ENCODE assay signal across 14 cellular contexts in the genomic region with DNA sequence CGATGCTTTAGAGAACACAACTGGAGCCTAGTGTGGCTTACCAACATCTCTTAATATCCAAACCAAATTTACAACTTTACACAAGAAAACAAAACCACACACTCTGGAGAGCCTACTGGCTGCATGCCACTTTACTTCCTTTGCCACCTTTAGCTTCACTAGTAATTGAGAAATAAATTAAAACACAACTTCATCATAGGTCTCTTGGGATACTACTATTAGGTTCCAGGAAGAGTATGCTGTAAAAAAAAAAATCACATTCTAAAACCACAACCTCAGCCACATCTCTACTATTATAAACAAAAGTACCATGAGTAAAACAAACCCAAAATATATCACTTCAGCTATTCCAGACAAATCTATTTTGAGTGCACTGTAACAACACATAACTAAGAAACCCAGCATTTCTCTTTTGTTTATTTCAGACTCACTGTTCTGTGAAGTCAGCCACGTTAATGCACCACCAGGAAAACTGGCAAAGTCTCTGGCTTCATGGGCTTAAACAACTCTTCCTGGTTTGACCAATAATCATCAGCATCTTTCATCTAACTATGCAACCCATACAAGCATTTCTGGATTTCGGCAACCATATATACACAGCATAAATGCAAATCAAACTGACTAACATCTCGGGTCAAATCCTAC. TPM values are rescaled to one million over a fixed set of nuclear protein-coding genes. Genes with fewer than 3 reads are reported as not detected.
A peak's percentile ranks its signal among the peaks of the same experiment; 100 is the strongest.
DNase-seq lines count a peak whose midpoint lies in the region; ATAC-seq and TF ChIP-seq lines count a peak whose summit lies in the region.
"Had no signal": no experiment of that assay in that cellular context is flagged by ENCODE, and none has a peak within 500 bp of the region (broad histone marks: within the 10 kb centered on the region; RNA-seq: fewer than 3 reads in every experiment).

No MANE protein-coding gene starts in this region.

- H3K27ac ChIP-seq in stomach = peak overlapping the region in 4 of 5 donors; percentile 7 to 73 (median 21)

- H3K27me3 ChIP-seq in stomach = no peaks in the 10 kb centered on the region
- H3K27me3 ChIP-seq: upper lobe of left lung had no signal

- H3K27ac Mint-ChIP-seq in activated CD8-positive, alpha-beta memory T cell treated with anti-CD3 and anti-CD28 coated beads, Interleukin-2, amount 10 ng/mL, durations not matched to agents 7 days and 5 days = peak overlapping the region; percentile 60
- peak overlapping the region; percentile 21 to 77 for H3K27ac Mint-ChIP-seq in T-cell

- peaks cover 28% of the 10 kb centered on the region for H3K36me3 Mint-ChIP-seq in activated CD8-positive, alpha-beta memory T cell treated with anti-CD3 and anti-CD28 coated beads, Interleukin-2, amount 10 ng/mL, durations not matched to agents 7 days and 5 days
- peaks cover 21% of the 10 kb centered on the region for H3K36me3 Mint-ChIP-seq in T-cell

- WGBS in stomach, 5 donors = 41 to 69% (median 68%) methylated on average over 4 of the region's 4 CpGs

- no peaks in the 10 kb centered on the region for H3K9me3 ChIP-seq in stomach
- H3K9me3 ChIP-seq: upper lobe of left lung had no signal

- H3K4me3 Mint-ChIP-seq in activated CD8-positive, alpha-beta memory T cell treated with anti-CD3 and anti-CD28 coated beads, Interleukin-2, amount 10 ng/mL, durations not matched to agents 7 days and 5 days = no peak overlapping the region
- no peak overlapping the region for H3K4me3 Mint-ChIP-seq in T-cell
- H3K4me3 Mint-ChIP-seq: IgD-negative memory B cell had no signal

- no peak for ATAC-seq in activated CD8-positive, alpha-beta memory T cell treated with anti-CD3 and anti-CD28 coated beads, Interleukin-2, amount 10 ng/mL, durations not matched to agents 7 days and 5 days
- ATAC-seq in T-cell (replicated peaks in 1 of 4) (no peak), GM21367 (IDR thresholded peaks at IDR 0.05; ENCODE audit: unreplicated experiment) (no peak)

- DNase-seq in activated CD8-positive, alpha-beta memory T cell treated with anti-CD3 and anti-CD28 coated beads, Interleukin-2, amount 10 ng/mL, durations not matched to agents 7 days and 5 days = no peak
- DNase-seq in activated CD8-positive, alpha-beta memory T cell treated with anti-CD3 and anti-CD28 coated beads for 24 hours = no peak
- DNase-seq in T-cell = no peak
- peak; percentile 49 for DNase-seq in fibroblast of mammary gland (ENCODE audit: low read depth)
- DNase-seq in stomach = no peak
- DNase-seq in RPMI8226 = no peak
- DNase-seq in NCI-H1048 (lab: John Stamatoyannopoulos, UW) = no peak
- DNase-seq: ACHN, cortex of kidney, NCI-H446, SIG-M5, upper lobe of left lung had no signal

- intact Hi-C loops in stomach (cut with DNase I; ENCODE audit: low total_unique reads) = no loop called here

- H3K27me3 Mint-ChIP-seq in activated CD8-positive, alpha-beta memory T cell treated with anti-CD3 and anti-CD28 coated beads, Interleukin-2, amount 10 ng/mL, durations not matched to agents 7 days and 5 days = no peaks in the 10 kb centered on the region
- H3K27me3 Mint-ChIP-seq in T-cell = no peaks in the 10 kb centered on the region
- H3K27me3 Mint-ChIP-seq: IgD-negative memory B cell had no signal

- no peak for TF ChIP-seq POLR2A in stomach (IDR thresholded peaks at IDR 0.05)

- H3K9me3 Mint-ChIP-seq in activated CD8-positive, alpha-beta memory T cell treated with anti-CD3 and anti-CD28 coated beads, Interleukin-2, amount 10 ng/mL, durations not matched to agents 7 days and 5 days (ENCODE audit: low read depth) = no peaks in the 10 kb centered on the region
- H3K9me3 Mint-ChIP-seq in T-cell = no peaks in the 10 kb centered on the region
- H3K9me3 Mint-ChIP-seq: IgD-negative memory B cell had no signal

- CTCF ChIA-PET in activated CD8-positive, alpha-beta memory T cell treated with anti-CD3 and anti-CD28 coated beads, Interleukin-2, amount 10 ng/mL, durations not matched to agents 7 days and 5 days (lab: Charles Lee) = no interaction called here
- CTCF ChIA-PET in T-cell (lab: Charles Lee) = interaction anchor here in 1 of 2 donors (0.6 to 0.7 kb wide), 2 partner anchors 141 to 877 kb away, joined by 3 read pairs; no protein-coding TSS in a partner anchor

- H3K4me3 ChIP-seq in fibroblast of mammary gland (ENCODE audit: control insufficient read depth, low read depth, low read length) (no peak overlapping the region), stomach (no peak overlapping the region)
- H3K4me3 ChIP-seq: upper lobe of left lung had no signal

- peaks cover 0 to 33% (median 11%) of the 10 kb centered on the region in 4 donors for H3K4me1 ChIP-seq in stomach

- POLR2A ChIA-PET in T-cell (lab: Charles Lee) = no interaction called here

- no peak for TF ChIP-seq CTCF in fibroblast of mammary gland (conservative IDR thresholded peaks at IDR 0.05; ENCODE audit: control insufficient read depth, insufficient read depth, low read depth, low read length)
- TF ChIP-seq CTCF in stomach (IDR thresholded peaks at IDR 0.05) = no peak

- peaks cover 22% of the 10 kb centered on the region for H3K4me1 Mint-ChIP-seq in activated CD8-positive, alpha-beta memory T cell treated with anti-CD3 and anti-CD28 coated beads, Interleukin-2, amount 10 ng/mL, durations not matched to agents 7 days and 5 days
- peaks cover 8 to 21% (median 16%) of the 10 kb centered on the region in 3 donors for H3K4me1 Mint-ChIP-seq in T-cell

- no peak for TF ChIP-seq EP300 in stomach (IDR thresholded peaks at IDR 0.05)

- peaks cover 0 to 58% (median 57%) of the 10 kb centered on the region in 4 donors for H3K36me3 ChIP-seq in stomach

RNA-seq across cellular contexts. Expression of a gene that starts 59.1 kb away (rescaled TPM):
- total RNA-seq in activated CD8-positive, alpha-beta memory T cell treated with anti-CD3 and anti-CD28 coated beads, Interleukin-2, amount 10 ng/mL, durations not matched to agents 7 days and 5 days = 10 to 100 TPM; 37.7 to 41.8 TPM
- 10 to 100 TPM; 48.0 to 59.9 (median 50.3) TPM for total RNA-seq in T-cell
- 100 to 1,000 TPM in 1 of 5 donors, 10 to 100 TPM in 4; 11.7 to 122 (median 42.2) TPM for total RNA-seq in stomach
- 10 to 100 TPM in 1 of 3 donors, 1 to 10 TPM in 2; 6.5 to 21.3 (median 8.2) TPM for polyA plus RNA-seq in stomach
